Comparison of ENCODE assay signal across 31 cellular contexts in genomic region chr4:159292137-159292896, GRCh38.
DNase-seq lines count a peak whose midpoint lies in the region; ATAC-seq, FAIRE-seq and TF ChIP-seq lines count a peak whose summit lies in the region.
"Had no signal": no experiment of that assay in that cellular context is flagged by ENCODE, and none has a peak within 500 bp of the region (broad histone marks: within the 10 kb centered on the region; RNA-seq: fewer than 3 reads in every experiment).

No MANE protein-coding gene starts in this region.

- H3K4me1 ChIP-seq in A673 (ENCODE audit: insufficient read depth, low read length, poor library complexity, severe bottlenecking) (peaks cover 40% of the 10 kb centered on the region), K562 (replicated peaks in 1 of 2; ENCODE audit: control insufficient read depth in 2 of 2, insufficient read depth in 2 of 2, low read length in 2 of 2) (no peaks in the 10 kb centered on the region)
- H3K4me1 ChIP-seq: parathyroid adenoma had no signal

- POLR2A ChIA-PET in A673 (lab: Charles Lee; ENCODE audit: low non-redundant PET) (no interaction called here), K562 (lab: Yijun Ruan, JAX) (no interaction called here)

- no peak for FAIRE-seq in K562 (lab: Jason Lieb, UNC)
- FAIRE-seq: endothelial cell of umbilical vein, GM12892 had no signal

- H3K36me3 ChIP-seq in A673 (ENCODE audit: insufficient read depth, low read length, poor library complexity, severe bottlenecking) (no peaks in the 10 kb centered on the region), K562 (ENCODE audit: control insufficient read depth, insufficient read depth, low read length) (no peaks in the 10 kb centered on the region; the same call in 2 of the 3 replicates)
- H3K36me3 ChIP-seq: left lung, stomach, tibial artery had no signal

- TF ChIP-seq CTCF in A673 (conservative IDR thresholded peaks at IDR 0.05; ENCODE audit: low read depth, low read length) (peak; percentile 40; the same call in 1 of the 2 replicates), K562 (IDR thresholded peaks at IDR 0.05 in 2 of 3, conservative IDR thresholded peaks at IDR 0.05 in 1 of 3; ENCODE audit: insufficient read depth in 2 of 3, low read depth in 1 of 3, low read length in 3 of 3) (no peak)

- ATAC-seq in K562 (peak; percentile 48; the same call in 2 of the 3 replicates), HG03025 (IDR thresholded peaks at IDR 0.05; ENCODE audit: low FRiP score, unreplicated experiment) (no peak), GM18505 (IDR thresholded peaks at IDR 0.05; ENCODE audit: unreplicated experiment) (no peak), sciatic nerve (no peak)
- ATAC-seq: activated naive CD4-positive, alpha-beta T cell treated with anti-CD3 and anti-CD28 coated beads, Interleukin-2, amount 50 U/mL, for 72 hours; activated T-cell treated with anti-CD3 and anti-CD28 coated beads, Interleukin-2, amount 50 U/mL, for 72 hours; left lung; natural killer cell had no signal

- BruUV-seq in A673 (replicated peaks; lab: Mats Ljungman, UMichigan), result no TSS peak
- BruUV-seq in K562 (replicated peaks; lab: Mats Ljungman, UMichigan), result no TSS peak

- no peaks in the 10 kb centered on the region; the same call in 1 of the 2 replicates for H4K20me1 ChIP-seq in K562 (replicated peaks; ENCODE audit: control insufficient read depth, insufficient read depth, low read length)

- TF ChIP-seq POLR2A in K562 (conservative IDR thresholded peaks at IDR 0.05) (no peak), GM18505 (IDR thresholded peaks at IDR 0.05; ENCODE audit: borderline replicate concordance, extremely low read depth, insufficient read depth, insufficient read length) (no peak)

- H2AFZ ChIP-seq in K562 (ENCODE audit: low read depth, low read length), result no peak overlapping the region
- H2AFZ ChIP-seq: parathyroid adenoma had no signal

- H3K4me3 ChIP-seq in A673 (ENCODE audit: low read depth, low read length, poor library complexity, severe bottlenecking) (no peak overlapping the region), K562 (no peak overlapping the region)
- H3K4me3 ChIP-seq: left lung, SK-N-MC, stomach, tibial artery had no signal

- intact Hi-C loops in A673 (cut with micrococcal nuclease; ENCODE audit: unreplicated experiment) (loop anchor here (10.0 kb wide), 1 partner anchor 152 kb away; no protein-coding TSS in a partner anchor), K562 (cut with micrococcal nuclease) (no loop called here), sciatic nerve (cut with DNase I) (no loop called here)

- TF ChIP-seq RAD21 in Ishikawa (IDR thresholded peaks at IDR 0.05; ENCODE audit: low read depth) (peak; percentile 6; the same call in 1 of the 2 replicates), K562 (CRISPR knock-in tag; conservative IDR thresholded peaks at IDR 0.05 in 1 of 2, IDR thresholded peaks at IDR 0.05 in 1 of 2) (no peak)

- H3K27ac ChIP-seq in A673 (ENCODE audit: low read depth, low read length, poor library complexity, severe bottlenecking) (no peak overlapping the region), K562 (ENCODE audit: extremely low read depth, low read depth, low read length) (no peak overlapping the region)
- H3K27ac ChIP-seq: left lung, parathyroid adenoma, SK-N-MC, stomach, tibial artery had no signal

- H3K4me2 ChIP-seq in K562 (ENCODE audit: insufficient read depth, low read length), result no peak overlapping the region

- TF ChIP-seq EP300 in Ishikawa (IDR thresholded peaks at IDR 0.05; ENCODE audit: borderline replicate concordance) (no peak), K562 (IDR thresholded peaks at IDR 0.05; ENCODE audit: low read length) (no peak)

- no peaks in the 10 kb centered on the region for H3K9me1 ChIP-seq in K562 (ENCODE audit: control insufficient read depth, insufficient read depth, low read length)

- WGBS in K562 (ENCODE audit: insufficient coverage, low coverage, missing lambda C conversion rate), result 76% methylated on average over 4 of the region's 4 CpGs

- CTCF ChIA-PET in A673 (lab: Charles Lee) (no interaction called here), K562 (lab: Yijun Ruan, JAX; ENCODE audit: low intra/inter-chr PET ratio) (no interaction called here)

- H3K27me3 ChIP-seq in A673 (replicated peaks; ENCODE audit: insufficient read depth, low read depth, low read length, poor library complexity) (no peaks in the 10 kb centered on the region), K562 (ENCODE audit: control insufficient read depth in 2 of 2, insufficient read depth in 2 of 2, low read length in 2 of 2) (no peaks in the 10 kb centered on the region)
- H3K27me3 ChIP-seq: left lung, stomach, tibial artery had no signal

- H3K9ac ChIP-seq in K562 (ENCODE audit: insufficient read depth in 1 of 2, low read depth in 2 of 2, low read length in 2 of 2), result no peak overlapping the region
- H3K9ac ChIP-seq: parathyroid adenoma had no signal

- in situ Hi-C loops in K562 (cut with MboI), result no loop called here

- no peaks in the 10 kb centered on the region for H3K79me2 ChIP-seq in K562 (ENCODE audit: control insufficient read depth, insufficient read depth, low read length)

- H3K9me3 ChIP-seq in A673 (ENCODE audit: low read depth, low read length, poor library complexity, severe bottlenecking) (no peaks in the 10 kb centered on the region), K562 (replicated peaks; ENCODE audit: control insufficient read depth, insufficient read depth, low read depth, low read length) (no peaks in the 10 kb centered on the region)
- H3K9me3 ChIP-seq: left lung, stomach, tibial artery had no signal

- no peak for DNase-seq in A673 (ENCODE audit: low spot score)
- no peak for DNase-seq in K562 (ENCODE audit: extremely low read depth in 1 of 4, low spot score in 3 of 4)
- peak; percentile 58 for DNase-seq in islet precursor cell
- no peak for DNase-seq in T1000 (lab: John Stamatoyannopoulos, UW)
- no peak for DNase-seq in sciatic nerve (ENCODE audit: low spot score)
- DNase-seq: activated CD4-positive, alpha-beta T cell treated with anti-CD3 and anti-CD28 coated beads, Interleukin-2, amount 10 ng/mL, durations not matched to agents 24 days and 14 days; activated T-cell treated with anti-CD3 and anti-CD28 coated beads, Interleukin-2, amount 50 U/mL, for 72 hours; anterior cingulate cortex; C1 segment of cervical spinal cord; Calu3; central memory CD4-positive, alpha-beta T cell; HCEC 1CT; KG1; left lung; midbrain; natural killer cell; NCI-H2171 treated with DMSO at 0.1 percent for 48 hours; NCI-H526; RPMI8226; stimulated activated CD8-positive, alpha-beta memory T cell treated with anti-CD3 and anti-CD28 coated beads, Interleukin-4, amount 100 ng/mL, for 48 hours; stomach; T-helper 2 cell; tibial artery had no signal

TF ChIP-seq in Ishikawa, 13 proteins besides CTCF, POLR2A, EP300 and RAD21 (continues in another document):
- TF ChIP-seq, protein P1, sequence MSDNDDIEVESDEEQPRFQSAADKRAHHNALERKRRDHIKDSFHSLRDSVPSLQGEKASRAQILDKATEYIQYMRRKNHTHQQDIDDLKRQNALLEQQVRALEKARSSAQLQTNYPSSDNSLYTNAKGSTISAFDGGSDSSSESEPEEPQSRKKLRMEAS (IDR thresholded peaks at IDR 0.05), result no peak
- no peak for TF ChIP-seq EGR1 (IDR thresholded peaks at IDR 0.05)
- TF ChIP-seq, protein P2, sequence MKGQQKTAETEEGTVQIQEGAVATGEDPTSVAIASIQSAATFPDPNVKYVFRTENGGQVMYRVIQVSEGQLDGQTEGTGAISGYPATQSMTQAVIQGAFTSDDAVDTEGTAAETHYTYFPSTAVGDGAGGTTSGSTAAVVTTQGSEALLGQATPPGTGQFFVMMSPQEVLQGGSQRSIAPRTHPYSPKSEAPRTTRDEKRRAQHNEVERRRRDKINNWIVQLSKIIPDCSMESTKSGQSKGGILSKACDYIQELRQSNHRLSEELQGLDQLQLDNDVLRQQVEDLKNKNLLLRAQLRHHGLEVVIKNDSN (IDR thresholded peaks at IDR 0.05), result no peak
- TF ChIP-seq TEAD4 (IDR thresholded peaks at IDR 0.05), result no peak
- TF ChIP-seq TCF12 (IDR thresholded peaks at IDR 0.05; ENCODE audit: low read depth), result no peak

TF ChIP-seq in K562, 482 proteins besides CTCF, POLR2A, EP300 and RAD21:
- 0 out of 2 replicates have a peak, but pooled peaks have one; percentile 13 for TF ChIP-seq ATF3 (IDR thresholded peaks at IDR 0.05)
- TF ChIP-seq ATF3 (CRISPR knock-in tag; conservative IDR thresholded peaks at IDR 0.05), result no peak
- no peak for TF ChIP-seq FIP1L1 (IDR thresholded peaks at IDR 0.05; ENCODE audit: low read depth, low read length, poor library complexity, severe bottlenecking)
- TF ChIP-seq MAFG (tag; conservative IDR thresholded peaks at IDR 0.05), result 0 out of 2 replicates have a peak, but pooled peaks have one; percentile 18
- TF ChIP-seq ZNF316 (IDR thresholded peaks at IDR 0.05), result peak; percentile 64
- 0 out of 2 replicates have a peak, but pooled peaks have one; percentile 13 for TF ChIP-seq C11orf30 (IDR thresholded peaks at IDR 0.05; ENCODE audit: low read depth)
